Comparison of ENCODE assay signal across 27 cellular contexts in the genomic region with DNA sequence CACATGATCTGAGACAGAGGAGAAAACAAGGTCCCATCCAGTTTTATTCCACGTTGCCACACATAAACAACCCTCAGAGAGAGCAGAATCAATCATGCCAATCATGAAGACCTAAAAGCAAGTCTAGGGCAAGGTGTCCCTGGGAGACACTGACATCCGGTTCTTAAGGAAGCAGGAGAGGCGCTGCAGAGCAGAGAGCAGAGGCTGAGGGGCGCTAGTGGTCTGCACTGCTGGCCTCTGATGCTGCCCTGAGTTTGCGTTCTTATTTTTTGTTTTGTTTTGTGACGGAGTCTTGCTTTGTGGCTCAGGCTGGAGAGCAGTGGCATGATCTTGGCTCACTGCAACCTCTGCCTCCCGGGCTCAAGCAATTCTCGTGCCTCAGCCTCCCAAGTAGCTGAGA.
A peak's percentile ranks its signal among the peaks of the same experiment; 100 is the strongest.
DNase-seq lines count a peak whose midpoint lies in the region; ATAC-seq, FAIRE-seq and TF ChIP-seq lines count a peak whose summit lies in the region.
"Had no signal": no experiment of that assay in that cellular context is flagged by ENCODE, and none has a peak within 500 bp of the region (broad histone marks: within the 10 kb centered on the region; RNA-seq: fewer than 3 reads in every experiment).

No MANE protein-coding gene starts in this region.

- no peak overlapping the region for H3K4me3 ChIP-seq in HepG2 (replicated peaks in 1 of 3; ENCODE audit: insufficient read depth in 1 of 3, low read depth in 2 of 3, low read length in 3 of 3)
- no peak overlapping the region for H3K4me3 ChIP-seq in right lobe of liver
- no peak overlapping the region for H3K4me3 ChIP-seq in WERI-Rb-1 (ENCODE audit: low read depth, low read length)
- H3K4me3 ChIP-seq: HAP-1, K562, MG63 had no signal

- H3K9me3 ChIP-seq in HepG2 (ENCODE audit: low read length) (no peaks in the 10 kb centered on the region), right lobe of liver (no peaks in the 10 kb centered on the region), WERI-Rb-1 (ENCODE audit: severe bottlenecking) (no peaks in the 10 kb centered on the region)
- H3K9me3 ChIP-seq: BE2C, HAP-1, MG63, SK-N-SH had no signal

- H3K79me2 ChIP-seq in HepG2 (ENCODE audit: insufficient read depth, low read length) = no peaks in the 10 kb centered on the region

- H3K4me2 ChIP-seq in HepG2 (ENCODE audit: low read depth, low read length) = no peak overlapping the region
- H3K4me2 ChIP-seq: SK-N-SH had no signal

- CTCF ChIA-PET in HepG2 (lab: Yijun Ruan, JAX; ENCODE audit: low intra/inter-chr PET ratio, low total read pairs) = no interaction called here
- CTCF ChIA-PET in MCF 10A (lab: Yijun Ruan, JAX) = no interaction called here
- CTCF ChIA-PET in T-cell (lab: Charles Lee) = no interaction called here

- BruUV-seq in HepG2 (replicated peaks; lab: Mats Ljungman, UMichigan) = no TSS peak
- BruUV-seq in MCF 10A (replicated peaks; lab: Mats Ljungman, UMichigan) = no TSS peak

- H3K27me3 ChIP-seq in HepG2 (ENCODE audit: control insufficient read depth in 1 of 2, insufficient read depth in 2 of 2, low read length in 2 of 2) = peaks cover 0 to 2% of the 10 kb centered on the region in 2 experiments; a peak in 1 of 5 replicates
- H3K27me3 ChIP-seq in right lobe of liver = no peaks in the 10 kb centered on the region
- H3K27me3 ChIP-seq in WERI-Rb-1 (ENCODE audit: insufficient read depth, low read depth, severe bottlenecking) = no peaks in the 10 kb centered on the region
- no peaks in the 10 kb centered on the region for H3K27me3 ChIP-seq in foreskin keratinocyte
- H3K27me3 ChIP-seq: BE2C, MG63 had no signal

- no peak overlapping the region for H3K9ac ChIP-seq in HepG2 (ENCODE audit: insufficient read depth, low read depth, low read length)
- H3K9ac ChIP-seq: SK-N-SH had no signal

- TF ChIP-seq EP300 in HepG2 (IDR thresholded peaks at IDR 0.05; ENCODE audit: low read depth in 2 of 2, low read length in 2 of 2) (no peak), HepG2 (CRISPR knock-in tag; IDR thresholded peaks at IDR 0.05; ENCODE audit: borderline replicate concordance) (no peak)

- 35% methylated on average over 7 of the region's 8 CpGs for WGBS in HepG2 (ENCODE audit: low lambda C conversion rate)
- 84% methylated on average over 6 of the region's 8 CpGs for WGBS in right lobe of liver (ENCODE audit: insufficient coverage, low coverage, low lambda C conversion rate, missing lambda C conversion rate)

- in situ Hi-C loops in HepG2 (cut with HindIII; ENCODE audit: extremely low pct_ligation_motif_present, low pct_unique_long_range_greater_than_20kb) = no loop called here

- no peaks in the 10 kb centered on the region for H3K36me3 ChIP-seq in HepG2 (replicated peaks in 1 of 2; ENCODE audit: control insufficient read depth in 1 of 2, insufficient read depth in 2 of 2, low read length in 2 of 2)
- H3K36me3 ChIP-seq in right lobe of liver = no peaks in the 10 kb centered on the region
- H3K36me3 ChIP-seq in WERI-Rb-1 = no peaks in the 10 kb centered on the region
- H3K36me3 ChIP-seq: BE2C, HAP-1, MG63 had no signal

- H3K9me3 Mint-ChIP-seq in MCF 10A (ENCODE audit: unreplicated experiment) (no peaks in the 10 kb centered on the region), T-cell (no peaks in the 10 kb centered on the region)
- H3K9me3 Mint-ChIP-seq: CD8-positive, alpha-beta memory T cell had no signal

- H3K27ac ChIP-seq in HepG2 (ENCODE audit: extremely low read length, insufficient read depth, low read length) = no peak overlapping the region
- H3K27ac ChIP-seq in right lobe of liver = no peak overlapping the region
- H3K27ac ChIP-seq in WERI-Rb-1 = no peak overlapping the region
- H3K27ac ChIP-seq in foreskin keratinocyte = no peak overlapping the region

- POLR2A ChIA-PET in HepG2 (lab: Yijun Ruan, JAX) = no interaction called here
- POLR2A ChIA-PET in MCF 10A (lab: Yijun Ruan, JAX) = no interaction called here
- POLR2A ChIA-PET in T-cell (lab: Charles Lee) = interaction anchor here in 1 of 2 donors (0.6 kb wide), 1 partner anchor 145 kb away, joined by 4 read pairs; no protein-coding TSS in a partner anchor

- no peaks in the 10 kb centered on the region for H3K4me1 ChIP-seq in HepG2 (ENCODE audit: insufficient read depth, low read length)
- no peaks in the 10 kb centered on the region for H3K4me1 ChIP-seq in right lobe of liver
- no peaks in the 10 kb centered on the region for H3K4me1 ChIP-seq in foreskin keratinocyte
- H3K4me1 ChIP-seq: BE2C, HAP-1 had no signal

- TF ChIP-seq CTCF in HepG2 (CRISPR knock-in tag; IDR thresholded peaks at IDR 0.05) = no peak
- TF ChIP-seq CTCF in right lobe of liver (IDR thresholded peaks at IDR 0.05) = no peak
- peak; percentile 61 for TF ChIP-seq CTCF in WERI-Rb-1 (IDR thresholded peaks at IDR 0.05; ENCODE audit: low read depth, low read length)
- TF ChIP-seq CTCF in foreskin keratinocyte (conservative IDR thresholded peaks at IDR 0.05) = peak; percentile 5
- no peak for TF ChIP-seq CTCF in MCF 10A (IDR thresholded peaks at IDR 0.05; ENCODE audit: unreplicated experiment)

- intact Hi-C loops in HepG2 (cut with micrococcal nuclease; ENCODE audit: unreplicated experiment) = no loop called here
- intact Hi-C loops in right lobe of liver (cut with DNase I) = no loop called here
- intact Hi-C loops in MCF 10A (cut with micrococcal nuclease) = no loop called here

- no peaks in the 10 kb centered on the region for H3K36me3 Mint-ChIP-seq in MCF 10A (ENCODE audit: insufficient read depth, unreplicated experiment)
- H3K36me3 Mint-ChIP-seq in T-cell = no peaks in the 10 kb centered on the region
- H3K36me3 Mint-ChIP-seq: CD14-positive monocyte; CD8-positive, alpha-beta memory T cell had no signal

- no peaks in the 10 kb centered on the region for H4K20me1 ChIP-seq in HepG2 (ENCODE audit: insufficient read depth, low read length)

- H3K4me3 Mint-ChIP-seq in MCF 10A (ENCODE audit: unreplicated experiment) = no peak overlapping the region
- H3K4me3 Mint-ChIP-seq in T-cell = no peak overlapping the region
- H3K4me3 Mint-ChIP-seq: CD14-positive monocyte; CD8-positive, alpha-beta memory T cell had no signal

- H3K27me3 Mint-ChIP-seq in MCF 10A (ENCODE audit: insufficient read depth, unreplicated experiment) = no peaks in the 10 kb centered on the region
- H3K27me3 Mint-ChIP-seq in T-cell = peaks cover 2 to 8% of the 10 kb centered on the region in 2 donors

- no peak for FAIRE-seq in HepG2 (lab: Jason Lieb, UNC)
- FAIRE-seq: GM19239, K562 had no signal

- DNase-seq in HepG2 (ENCODE audit: low spot score) = no peak
- DNase-seq in right lobe of liver = no peak
- DNase-seq in WERI-Rb-1 = no peak
- no peak for DNase-seq in foreskin keratinocyte
- DNase-seq in NCI-H2227 (lab: John Stamatoyannopoulos, UW; ENCODE audit: unreplicated experiment) = no peak
- no peak for DNase-seq in MCF 10A (ENCODE audit: unreplicated experiment)
- DNase-seq in T-cell = no peak
- DNase-seq: 8988T; ACHN; BE2C; CD8-positive, alpha-beta memory T cell; DMS79 treated with DMSO at 0.1 percent for 48 hours; MG63; NCI-H1048; NCI-H1417 treated with DMSO at 0.1 percent for 48 hours; NCI-H1694 treated with DMSO at 0.1 percent for 48 hours; NCI-H2081; NCI-H2171 treated with DMSO at 0.1 percent for 48 hours; NCI-H524; NCI-H748 treated with DMSO at 0.1 percent for 48 hours; SK-N-SH; SW 1271 had no signal

- TF ChIP-seq RAD21 in HepG2 (CRISPR knock-in tag; IDR thresholded peaks at IDR 0.05) = no peak

- TF ChIP-seq POLR2A in HepG2 (IDR thresholded peaks at IDR 0.05; ENCODE audit: insufficient read depth in 1 of 2, low read depth in 2 of 2, low read length in 2 of 2) (no peak), right lobe of liver (IDR thresholded peaks at IDR 0.05) (no peak)

- H2AFZ ChIP-seq in HepG2 (ENCODE audit: low read length) = no peak overlapping the region

- H3K4me1 Mint-ChIP-seq in MCF 10A (ENCODE audit: insufficient read depth, unreplicated experiment) (no peaks in the 10 kb centered on the region), T-cell (no peaks in the 10 kb centered on the region)
- H3K4me1 Mint-ChIP-seq: CD14-positive monocyte; CD8-positive, alpha-beta memory T cell had no signal

- ATAC-seq in HepG2 (no peak), right lobe of liver (no peak), foreskin keratinocyte (no peak), HG03442 (IDR thresholded peaks at IDR 0.05; ENCODE audit: unreplicated experiment) (no peak), T-cell (replicated peaks in 1 of 4) (no peak)
- ATAC-seq: K562 had no signal

- H3K27ac Mint-ChIP-seq in MCF 10A (ENCODE audit: low read depth, unreplicated experiment) (no peak overlapping the region), T-cell (no peak overlapping the region)
- H3K27ac Mint-ChIP-seq: CD14-positive monocyte; CD8-positive, alpha-beta memory T cell had no signal

TF ChIP-seq in HepG2, 621 proteins besides CTCF, POLR2A, EP300 and RAD21:
- no peak for TF ChIP-seq GABPA (IDR thresholded peaks at IDR 0.05; ENCODE audit: low read depth, low read length)
- peak; percentile 29; the same call in 1 of the 2 replicates for TF ChIP-seq GABPA (CRISPR knock-in tag; IDR thresholded peaks at IDR 0.05; ENCODE audit: low read depth)
- TF ChIP-seq, protein P1, sequence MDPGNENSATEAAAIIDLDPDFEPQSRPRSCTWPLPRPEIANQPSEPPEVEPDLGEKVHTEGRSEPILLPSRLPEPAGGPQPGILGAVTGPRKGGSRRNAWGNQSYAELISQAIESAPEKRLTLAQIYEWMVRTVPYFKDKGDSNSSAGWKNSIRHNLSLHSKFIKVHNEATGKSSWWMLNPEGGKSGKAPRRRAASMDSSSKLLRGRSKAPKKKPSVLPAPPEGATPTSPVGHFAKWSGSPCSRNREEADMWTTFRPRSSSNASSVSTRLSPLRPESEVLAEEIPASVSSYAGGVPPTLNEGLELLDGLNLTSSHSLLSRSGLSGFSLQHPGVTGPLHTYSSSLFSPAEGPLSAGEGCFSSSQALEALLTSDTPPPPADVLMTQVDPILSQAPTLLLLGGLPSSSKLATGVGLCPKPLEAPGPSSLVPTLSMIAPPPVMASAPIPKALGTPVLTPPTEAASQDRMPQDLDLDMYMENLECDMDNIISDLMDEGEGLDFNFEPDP (CRISPR knock-in tag; conservative IDR thresholded peaks at IDR 0.05) = no peak
- TF ChIP-seq FLYWCH1 (CRISPR knock-in tag; IDR thresholded peaks at IDR 0.05) = no peak
- TF ChIP-seq MED13 (CRISPR knock-in tag; IDR thresholded peaks at IDR 0.05) = no peak
- no peak for TF ChIP-seq ATF1 (CRISPR knock-in tag; IDR thresholded peaks at IDR 0.05)
- no peak for TF ChIP-seq ZNF792 (CRISPR knock-in tag; IDR thresholded peaks at IDR 0.05)
- TF ChIP-seq SIN3A (IDR thresholded peaks at IDR 0.05; ENCODE audit: borderline replicate concordance, low read depth, low read length) = no peak
- TF ChIP-seq NR2F1 (CRISPR knock-in tag; IDR thresholded peaks at IDR 0.05) = no peak

Comparison
In these comparisons a context has a peak if more than half of its experiments do, and no peak if none do; other contexts are left out.
1. CTCF ChIP-seq: peak in WERI-Rb-1 (single experiment) and foreskin keratinocyte (single experiment); none in HepG2 (single experiment), right lobe of liver (0 of 4) and MCF 10A (single experiment).